In the genomic region with DNA sequence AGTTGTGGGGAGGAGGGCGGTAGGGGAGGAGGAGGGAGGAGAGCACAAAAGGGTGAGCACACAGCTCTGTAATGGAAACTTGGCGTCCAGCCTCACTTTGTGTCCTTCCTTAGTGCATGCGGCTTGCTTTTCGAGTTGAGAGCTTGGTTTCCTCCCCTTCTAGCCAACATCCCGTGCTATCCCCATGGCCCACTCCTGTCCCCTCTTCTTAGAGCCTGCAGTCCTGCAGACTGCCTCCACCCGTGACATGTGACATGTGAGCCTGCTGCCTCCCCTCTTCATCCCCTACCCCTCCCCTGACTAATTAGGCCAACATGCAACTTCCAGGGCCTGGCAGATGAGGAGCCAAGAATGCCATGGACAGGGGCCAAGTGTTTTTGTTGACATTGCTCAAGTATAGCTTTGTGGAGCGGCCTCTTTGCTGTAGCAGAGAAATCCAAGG, we compare ENCODE assay signal across 11 cellular contexts.
DNase-seq lines count a peak whose midpoint lies in the region; ATAC-seq and TF ChIP-seq lines count a peak whose summit lies in the region.
"Had no signal": no experiment of that assay in that cellular context is flagged by ENCODE, and none has a peak within 500 bp of the region (broad histone marks: within the 10 kb centered on the region; RNA-seq: fewer than 3 reads in every experiment).

No MANE protein-coding gene starts in this region.

- in situ Hi-C loops in HAP-1 (cut with MboI; ENCODE audit: low sequenced_read_pairs), result no loop called here

- H3K4me3 ChIP-seq in foreskin fibroblast (ENCODE audit: low read depth in 1 of 2, low read length in 2 of 2) (no peak overlapping the region), ovary (no peak overlapping the region), HAP-1 (no peak overlapping the region)

- POLR2A ChIA-PET in CD4-positive, alpha-beta T cell (lab: Charles Lee), result no interaction called here

- no peaks in the 10 kb centered on the region for H3K9me3 ChIP-seq in ovary
- H3K9me3 ChIP-seq in CD4-positive, alpha-beta T cell (ENCODE audit: control insufficient read depth, low read length), result no peaks in the 10 kb centered on the region
- H3K9me3 ChIP-seq in HAP-1, result no peaks in the 10 kb centered on the region

- H3K4me3 Mint-ChIP-seq in CD4-positive, alpha-beta T cell, result no peak overlapping the region
- H3K4me3 Mint-ChIP-seq: activated CD8-positive, alpha-beta T cell treated with anti-CD3 and anti-CD28 coated beads for 36 hours; CD4-positive, alpha-beta memory T cell; dendritic cell treated with granulocyte-macrophage colony-stimulating factor and Interleukin-4, amounts not matched to agents 40 ng/mL and 50 ng/mL, for 4 days had no signal

- H3K9me3 Mint-ChIP-seq in CD4-positive, alpha-beta T cell, result no peaks in the 10 kb centered on the region
- H3K9me3 Mint-ChIP-seq: activated CD8-positive, alpha-beta T cell treated with anti-CD3 and anti-CD28 coated beads for 36 hours; dendritic cell treated with granulocyte-macrophage colony-stimulating factor and Interleukin-4, amounts not matched to agents 40 ng/mL and 50 ng/mL, for 4 days had no signal

- H3K36me3 ChIP-seq in ovary, result no peaks in the 10 kb centered on the region
- H3K36me3 ChIP-seq in HAP-1 (replicated peaks), result no peaks in the 10 kb centered on the region

- no peak overlapping the region for H3K27ac Mint-ChIP-seq in CD4-positive, alpha-beta T cell
- H3K27ac Mint-ChIP-seq: activated CD8-positive, alpha-beta T cell treated with anti-CD3 and anti-CD28 coated beads for 36 hours; CD4-positive, alpha-beta memory T cell; dendritic cell treated with granulocyte-macrophage colony-stimulating factor and Interleukin-4, amounts not matched to agents 40 ng/mL and 50 ng/mL, for 4 days had no signal

- H3K27me3 Mint-ChIP-seq in CD4-positive, alpha-beta T cell, result no peaks in the 10 kb centered on the region
- H3K27me3 Mint-ChIP-seq: CD4-positive, alpha-beta memory T cell; dendritic cell treated with granulocyte-macrophage colony-stimulating factor and Interleukin-4, amounts not matched to agents 40 ng/mL and 50 ng/mL, for 4 days had no signal

- 0 to 2% (median 1%) methylated on average over 7 of the region's 7 CpGs for WGBS in ovary, 3 donors

- H3K27ac ChIP-seq in C4-2B (peak overlapping the region; percentile 28), ovary (peak overlapping the region; percentile 84 to 86)
- H3K27ac ChIP-seq in CD4-positive, alpha-beta T cell (ENCODE audit: low read depth, low read length), result no peak overlapping the region

- H3K4me1 Mint-ChIP-seq in CD4-positive, alpha-beta T cell (ENCODE audit: low read depth), result no peaks in the 10 kb centered on the region
- H3K4me1 Mint-ChIP-seq: CD4-positive, alpha-beta memory T cell had no signal

- TF ChIP-seq POLR2A in ovary (IDR thresholded peaks at IDR 0.05), result no peak

- DNase-seq in NCI-H69 (lab: John Stamatoyannopoulos, UW) (peak; percentile 63), foreskin fibroblast (peak; percentile 54 to 82), ovary (peak; percentile 87 to 95 (median 93)), HAP-1 (ENCODE audit: low spot score in 2 of 2) (no peak)
- DNase-seq in CD4-positive, alpha-beta T cell, result no peak
- DNase-seq in activated CD4-positive, alpha-beta T cell treated with anti-CD3 and anti-CD28 coated beads for 4 hours, result no peak
- DNase-seq: activated CD8-positive, alpha-beta T cell treated with anti-CD3 and anti-CD28 coated beads for 36 hours had no signal

- intact Hi-C loops in ovary (cut with DNase I), result loop anchor here in 2 of 4 donors (5.0 to 10.0 kb wide), 2 partner anchors 61 to 63 kb away; partner anchors contain the start of gene SLC24A3 (in 2 of the 2)
- intact Hi-C loops in CD4-positive, alpha-beta T cell (cut with DNase I, micrococcal nuclease), result no loop called here

- no peak for TF ChIP-seq EP300 in ovary (IDR thresholded peaks at IDR 0.05)

- no peaks in the 10 kb centered on the region for H3K36me3 Mint-ChIP-seq in CD4-positive, alpha-beta T cell (ENCODE audit: low read depth)
- H3K36me3 Mint-ChIP-seq: CD4-positive, alpha-beta memory T cell had no signal

- CTCF ChIA-PET in CD4-positive, alpha-beta T cell (lab: Charles Lee), result no interaction called here

- TF ChIP-seq CTCF in C4-2B (conservative IDR thresholded peaks at IDR 0.05) (no peak), foreskin fibroblast (IDR thresholded peaks at IDR 0.05; ENCODE audit: low read depth, low read length) (no peak), ovary (IDR thresholded peaks at IDR 0.05) (no peak)
- no peak for TF ChIP-seq CTCF in CD4-positive, alpha-beta T cell (IDR thresholded peaks at IDR 0.05)

- H3K4me1 ChIP-seq in ovary (ENCODE audit: insufficient read depth) (peaks cover 18% of the 10 kb centered on the region), HAP-1 (no peaks in the 10 kb centered on the region)

- no peak for ATAC-seq in CD4-positive, alpha-beta T cell (ENCODE audit: poor library complexity)
- ATAC-seq in HG02840 (IDR thresholded peaks at IDR 0.05; ENCODE audit: low FRiP score, unreplicated experiment), result no peak
- ATAC-seq: activated CD8-positive, alpha-beta T cell treated with anti-CD3 and anti-CD28 coated beads for 36 hours had no signal

- H3K27me3 ChIP-seq in ovary (no peaks in the 10 kb centered on the region), HAP-1 (ENCODE audit: low read depth) (no peaks in the 10 kb centered on the region)
- H3K27me3 ChIP-seq in CD4-positive, alpha-beta T cell (ENCODE audit: control insufficient read depth, insufficient read depth, low read length), result no peaks in the 10 kb centered on the region

Comparison
In these comparisons a context has a peak if more than half of its experiments do, and no peak if none do; other contexts are left out.
1. DNase-seq: peak in NCI-H69 (single experiment), foreskin fibroblast (2 of 2) and ovary (5 of 5); none in CD4-positive, alpha-beta T cell (0 of 10), activated CD4-positive, alpha-beta T cell treated with anti-CD3 and anti-CD28 coated beads for 4 hours (0 of 2) and HAP-1 (0 of 2).